ENCODE assay signal across 1 cellular context in the genomic region with DNA sequence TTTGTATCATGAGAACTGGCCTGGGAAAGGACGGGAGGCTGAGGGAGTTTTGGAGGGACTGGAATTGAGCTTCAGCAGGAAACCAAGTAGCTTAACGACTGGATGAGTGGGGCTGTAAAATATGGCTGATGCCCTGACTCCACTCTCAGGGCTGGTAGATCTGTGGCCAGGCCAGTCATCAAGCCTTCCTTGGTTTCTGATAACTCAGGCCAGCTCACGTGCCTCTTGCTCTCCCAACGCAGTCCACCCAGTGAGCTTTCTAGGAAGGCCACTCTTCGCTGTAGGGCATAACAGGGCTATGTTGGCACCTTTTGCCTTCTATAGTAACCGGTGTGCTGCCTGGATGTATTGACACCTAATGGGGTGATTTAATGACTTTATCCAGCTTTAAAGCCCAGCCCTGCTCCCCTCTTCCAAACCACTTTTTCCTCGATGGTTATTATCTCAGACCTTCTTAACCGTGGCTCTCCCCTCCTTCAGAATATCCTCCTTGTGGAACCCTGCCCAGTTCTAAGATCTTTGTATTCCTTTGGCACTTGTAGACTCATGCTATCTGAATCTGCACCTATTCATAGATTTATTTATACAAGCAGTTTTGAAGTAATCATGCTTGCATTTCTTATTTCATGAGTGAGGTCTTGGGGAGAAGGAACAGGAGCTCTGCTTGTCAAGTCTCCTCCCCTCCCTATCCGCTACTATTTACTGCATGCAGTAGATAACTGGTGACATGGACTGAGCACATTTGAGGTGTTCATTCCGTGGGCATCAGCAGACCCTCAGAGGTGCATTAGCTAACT.
TF ChIP-seq lines count a peak whose summit lies in the region.

No MANE protein-coding gene starts in this region.

TF ChIP-seq in K562, 482 proteins besides CTCF, POLR2A, EP300 and RAD21:
- peak in 1 of 2 experiments; percentile 13 for TF ChIP-seq E2F6 (IDR thresholded peaks at IDR 0.05; ENCODE audit: borderline replicate concordance in 1 of 2, extremely low read depth in 1 of 2, insufficient read depth in 1 of 2, insufficient read length in 1 of 2, low read depth in 1 of 2, low read length in 1 of 2, poor library complexity in 1 of 2, severe bottlenecking in 1 of 2)
- peak; percentile 67 for TF ChIP-seq ZNF592 (IDR thresholded peaks at IDR 0.05)
- peak; percentile 83 for TF ChIP-seq ZNF324 (CRISPR knock-in tag; IDR thresholded peaks at IDR 0.05)
- no peak for TF ChIP-seq GTF2E2 (tag; IDR thresholded peaks at IDR 0.05)
- no peak for TF ChIP-seq DACH1 (IDR thresholded peaks at IDR 0.05; ENCODE audit: partially characterized antibody)
- TF ChIP-seq MECOM (CRISPR knock-in tag; IDR thresholded peaks at IDR 0.05), result 0 out of 2 replicates have a peak, but pooled peaks have one; percentile 9
- TF ChIP-seq, protein P1, sequence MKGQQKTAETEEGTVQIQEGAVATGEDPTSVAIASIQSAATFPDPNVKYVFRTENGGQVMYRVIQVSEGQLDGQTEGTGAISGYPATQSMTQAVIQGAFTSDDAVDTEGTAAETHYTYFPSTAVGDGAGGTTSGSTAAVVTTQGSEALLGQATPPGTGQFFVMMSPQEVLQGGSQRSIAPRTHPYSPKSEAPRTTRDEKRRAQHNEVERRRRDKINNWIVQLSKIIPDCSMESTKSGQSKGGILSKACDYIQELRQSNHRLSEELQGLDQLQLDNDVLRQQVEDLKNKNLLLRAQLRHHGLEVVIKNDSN (CRISPR knock-in tag; IDR thresholded peaks at IDR 0.05), result 0 out of 2 replicates have a peak, but pooled peaks have one; percentile 5
- peak in 1 of 2 experiments; percentile 41; a peak in 2 of 4 replicates for TF ChIP-seq ZNF639 (CRISPR knock-in tag; conservative IDR thresholded peaks at IDR 0.05 in 1 of 2, IDR thresholded peaks at IDR 0.05 in 1 of 2)
- TF ChIP-seq BHLHE40 (IDR thresholded peaks at IDR 0.05; ENCODE audit: low read length), result peak; percentile 90
- peak; percentile 79; the same call in 1 of the 2 replicates for TF ChIP-seq DMBX1 (CRISPR knock-in tag; IDR thresholded peaks at IDR 0.05; ENCODE audit: borderline replicate concordance)
- no peak for TF ChIP-seq HDGF (IDR thresholded peaks at IDR 0.05)
- peak; percentile 23; the same call in 1 of the 2 replicates for TF ChIP-seq CXXC5 (CRISPR knock-in tag; IDR thresholded peaks at IDR 0.05)
